1 cellular context compared by ENCODE assay signal in genomic region chr12:21499765-21500164, GRCh38.
TF ChIP-seq lines count a peak whose summit lies in the region.

No MANE protein-coding gene starts in this region.

TF ChIP-seq in A549, 52 proteins besides CTCF, POLR2A, EP300 and RAD21 (continued from another document):
- TF ChIP-seq HMGXB4 (CRISPR knock-in tag; IDR thresholded peaks at IDR 0.05; ENCODE audit: borderline replicate concordance), result no peak
- TF ChIP-seq EHMT2 (IDR thresholded peaks at IDR 0.05; ENCODE audit: low read depth), result no peak
- TF ChIP-seq ESRRA (IDR thresholded peaks at IDR 0.05; ENCODE audit: borderline replicate concordance, low read length), result no peak
- TF ChIP-seq ZSCAN20 (CRISPR knock-in tag; IDR thresholded peaks at IDR 0.05), result no peak
- TF ChIP-seq FOSB (CRISPR knock-in tag; IDR thresholded peaks at IDR 0.05), result no peak
- no peak for TF ChIP-seq HOXB5 (CRISPR knock-in tag; IDR thresholded peaks at IDR 0.05)
- no peak for TF ChIP-seq PBX3 (IDR thresholded peaks at IDR 0.05)
- TF ChIP-seq GATA3 (IDR thresholded peaks at IDR 0.05; ENCODE audit: borderline replicate concordance), result no peak
- no peak for TF ChIP-seq JUN (IDR thresholded peaks at IDR 0.05)
- TF ChIP-seq ZNF302 (CRISPR knock-in tag; IDR thresholded peaks at IDR 0.05), result no peak
